In genomic region chr7:103148131-103148993, GRCh38 we compare ENCODE assay signal across 8 cellular contexts. TPM values are rescaled to one million over a fixed set of nuclear protein-coding genes. Genes with fewer than 3 reads are reported as not detected.
DNase-seq lines count a peak whose midpoint lies in the region; ATAC-seq and TF ChIP-seq lines count a peak whose summit lies in the region.

No MANE protein-coding gene starts in this region.

- peaks cover 4 to 16% of the 10 kb centered on the region in 2 experiments; a peak in 2 of 4 replicates for H3K4me1 ChIP-seq in SK-N-SH (ENCODE audit: control insufficient read depth in 1 of 2, insufficient read depth in 2 of 2, low read depth in 1 of 2, low read length in 1 of 2)
- H3K4me1 ChIP-seq in fibroblast of lung (ENCODE audit: control insufficient read depth, extremely low read depth, insufficient read depth, low read length) = no peaks in the 10 kb centered on the region

- intact Hi-C loops in activated CD4-positive, alpha-beta T cell treated with anti-CD3 and anti-CD28 coated beads, Interleukin-2, amount 10 ng/mL, durations not matched to agents 24 days and 14 days (cut with micrococcal nuclease) = loop anchor here (5.0 kb wide), 1 partner anchor 129 kb away; no protein-coding TSS in a partner anchor

- H3K4me3 ChIP-seq in SK-N-SH (ENCODE audit: low read depth in 2 of 2, low read length in 1 of 2) = peak overlapping the region; percentile 72 to 96
- peak overlapping the region; percentile 76 to 95 (median 81) for H3K4me3 ChIP-seq in fibroblast of lung (replicated peaks in 1 of 4; ENCODE audit: control extremely low read depth in 1 of 4, insufficient read depth in 1 of 4, low read depth in 3 of 4, low read length in 4 of 4)
- H3K4me3 ChIP-seq in retinal pigment epithelial cell (ENCODE audit: low read length) = peak overlapping the region; percentile 68

- TF ChIP-seq RAD21 in SK-N-SH (IDR thresholded peaks at IDR 0.05; ENCODE audit: low read length) = no peak

- peak overlapping the region; percentile 96 for H2AFZ ChIP-seq in SK-N-SH (ENCODE audit: low read depth)
- H2AFZ ChIP-seq in fibroblast of lung (ENCODE audit: low read length) = peak overlapping the region; percentile 81

- no peaks in the 10 kb centered on the region for H4K20me1 ChIP-seq in SK-N-SH (ENCODE audit: insufficient read depth)
- H4K20me1 ChIP-seq in fibroblast of lung (ENCODE audit: control insufficient read depth, extremely low read depth, insufficient read depth, low read length) = no peaks in the 10 kb centered on the region

- H3K27ac Mint-ChIP-seq in activated CD4-positive, alpha-beta T cell treated with anti-CD3 and anti-CD28 coated beads, Interleukin-2, amount 10 ng/mL, durations not matched to agents 24 days and 14 days = peak overlapping the region; percentile 99

- CTCF ChIA-PET in SK-N-SH (lab: Yijun Ruan, JAX) = interaction anchor here (0.9 kb wide), 1 partner anchor 52 kb away, joined by 3 read pairs; no protein-coding TSS in a partner anchor

- peaks cover 5% of the 10 kb centered on the region for H3K9me3 Mint-ChIP-seq in activated CD4-positive, alpha-beta T cell treated with anti-CD3 and anti-CD28 coated beads, Interleukin-2, amount 10 ng/mL, durations not matched to agents 24 days and 14 days

- TF ChIP-seq EP300 in SK-N-SH (IDR thresholded peaks at IDR 0.05; ENCODE audit: borderline replicate concordance in 1 of 2, low read depth in 1 of 2, low read length in 1 of 2) = no peak

- peak overlapping the region; percentile 85 for H3K4me2 ChIP-seq in SK-N-SH
- H3K4me2 ChIP-seq in fibroblast of lung (ENCODE audit: extremely low read depth, insufficient read depth, low read length) = peak overlapping the region; percentile 71

- peaks cover 49% of the 10 kb centered on the region for H3K79me2 ChIP-seq in SK-N-SH (ENCODE audit: insufficient read depth)
- H3K79me2 ChIP-seq in fibroblast of lung (ENCODE audit: control insufficient read depth, insufficient read depth, low read length) = peaks cover 3% of the 10 kb centered on the region

- H3K4me1 Mint-ChIP-seq in activated CD4-positive, alpha-beta T cell treated with anti-CD3 and anti-CD28 coated beads, Interleukin-2, amount 10 ng/mL, durations not matched to agents 24 days and 14 days = peaks cover 32% of the 10 kb centered on the region

- POLR2A ChIA-PET in SK-N-SH (lab: Yijun Ruan, JAX) = interaction anchor here (0.8 to 1.3 kb wide), 3 partner anchors 13 to 73 kb away, joined by 3 to 12 read pairs (median 4); partner anchors contain the start of genes ARMC10 and FBXL13

- H3K27ac ChIP-seq in SK-N-SH (ENCODE audit: low read depth in 2 of 2, low read length in 1 of 2) (peak overlapping the region; percentile 91 to 99), fibroblast of lung (ENCODE audit: insufficient read depth, low read length) (peak overlapping the region; percentile 82)

- no peak for TF ChIP-seq CTCF in SK-N-SH (IDR thresholded peaks at IDR 0.05)
- TF ChIP-seq CTCF in fibroblast of lung (conservative IDR thresholded peaks at IDR 0.05 in 1 of 2, IDR thresholded peaks at IDR 0.05 in 1 of 2; ENCODE audit: low read depth in 1 of 2, low read length in 2 of 2) = no peak
- TF ChIP-seq CTCF in retinal pigment epithelial cell (conservative IDR thresholded peaks at IDR 0.05; ENCODE audit: low read depth, low read length) = no peak

- H3K9ac ChIP-seq in SK-N-SH (peak overlapping the region; percentile 81), fibroblast of lung (ENCODE audit: insufficient read depth, low read length) (peak overlapping the region; percentile 88)

- no peaks in the 10 kb centered on the region for H3K27me3 Mint-ChIP-seq in activated CD4-positive, alpha-beta T cell treated with anti-CD3 and anti-CD28 coated beads, Interleukin-2, amount 10 ng/mL, durations not matched to agents 24 days and 14 days

- peak overlapping the region; percentile 98 for H3K4me3 Mint-ChIP-seq in activated CD4-positive, alpha-beta T cell treated with anti-CD3 and anti-CD28 coated beads, Interleukin-2, amount 10 ng/mL, durations not matched to agents 24 days and 14 days

- H3K36me3 ChIP-seq in SK-N-SH (replicated peaks in 1 of 2; ENCODE audit: control insufficient read depth in 1 of 2, insufficient read depth in 2 of 2, low read length in 1 of 2) (no peaks in the 10 kb centered on the region), fibroblast of lung (ENCODE audit: control insufficient read depth, insufficient read depth, low read length) (no peaks in the 10 kb centered on the region)

- no peak for ATAC-seq in HG03159 (IDR thresholded peaks at IDR 0.05; ENCODE audit: unreplicated experiment)
- no peak for ATAC-seq in HG02884 (IDR thresholded peaks at IDR 0.05; ENCODE audit: unreplicated experiment)

- under 1% methylated on average over 13 of the region's 13 CpGs for WGBS in SK-N-SH (ENCODE audit: low lambda C conversion rate)

- H3K36me3 Mint-ChIP-seq in activated CD4-positive, alpha-beta T cell treated with anti-CD3 and anti-CD28 coated beads, Interleukin-2, amount 10 ng/mL, durations not matched to agents 24 days and 14 days (ENCODE audit: low read depth) = peaks cover 9% of the 10 kb centered on the region

- DNase-seq in activated CD4-positive, alpha-beta T cell treated with anti-CD3 and anti-CD28 coated beads, Interleukin-2, amount 10 ng/mL, durations not matched to agents 24 days and 14 days = no peak
- no peak for DNase-seq in activated CD4-positive, alpha-beta T cell treated with anti-CD3 and anti-CD28 coated beads, Interleukin-2, amount 50 U/mL, for 48 hours
- DNase-seq in SK-N-SH (peak; percentile 34), fibroblast of lung (ENCODE audit: low read depth in 2 of 2) (peak; percentile 9 to 30), retinal pigment epithelial cell (ENCODE audit: low read depth) (no peak)
- DNase-seq in stimulated activated CD4-positive, alpha-beta T cell treated with anti-CD3 and anti-CD28 coated beads, Interleukin-2, amount 100 ng/mL, for 48 hours = no peak

- H3K9me3 ChIP-seq in SK-N-SH (no peaks in the 10 kb centered on the region), fibroblast of lung (ENCODE audit: control insufficient read depth, insufficient read depth, low read depth, low read length) (no peaks in the 10 kb centered on the region)

- H3K27me3 ChIP-seq in SK-N-SH (ENCODE audit: insufficient read depth) (no peaks in the 10 kb centered on the region), fibroblast of lung (ENCODE audit: control insufficient read depth, insufficient read depth, low read length) (no peaks in the 10 kb centered on the region)

- H3F3A ChIP-seq in SK-N-SH (replicated peaks; ENCODE audit: insufficient read depth) = peaks cover 21% of the 10 kb centered on the region

- no peaks in the 10 kb centered on the region for H3K9me2 ChIP-seq in SK-N-SH

TF ChIP-seq in SK-N-SH, 30 proteins besides CTCF, POLR2A, EP300 and RAD21:
- peak; percentile 69 for TF ChIP-seq MXI1 (IDR thresholded peaks at IDR 0.05; ENCODE audit: low read depth, low read length)
- no peak for TF ChIP-seq SMC3 (IDR thresholded peaks at IDR 0.05; ENCODE audit: low read depth, low read length)
- no peak for TF ChIP-seq RXRA (IDR thresholded peaks at IDR 0.05; ENCODE audit: borderline replicate concordance, low read depth)
- no peak for TF ChIP-seq FOXM1 (IDR thresholded peaks at IDR 0.05; ENCODE audit: low read depth)
- TF ChIP-seq GATA2 (CRISPR knock-in tag; IDR thresholded peaks at IDR 0.05) = peak; percentile 68; the same call in 1 of the 2 replicates
- TF ChIP-seq SIN3A (IDR thresholded peaks at IDR 0.05; ENCODE audit: borderline replicate concordance, low read depth, low read length) = 0 out of 2 replicates have a peak, but pooled peaks have one; percentile 13
- TF ChIP-seq YY1 (IDR thresholded peaks at IDR 0.05; ENCODE audit: low read depth) = 0 out of 2 replicates have a peak, but pooled peaks have one; percentile 33
- TF ChIP-seq RCOR1 (IDR thresholded peaks at IDR 0.05; ENCODE audit: low read length) = peak; percentile 11; the same call in 1 of the 2 replicates

RNA-seq across cellular contexts. Expression of gene NAPEPLD, which starts 0.5 kb away (rescaled TPM):
- 8.8 and 10.1 TPM in 2 replicates for total RNA-seq in activated CD4-positive, alpha-beta T cell treated with anti-CD3 and anti-CD28 coated beads, Interleukin-2, amount 10 ng/mL, durations not matched to agents 24 days and 14 days
- polyA plus RNA-seq in SK-N-SH (2012; rRNA removed) = 4.6 and 5.4 TPM in 2 replicates
- polyA plus RNA-seq in SK-N-SH (2012; cell fraction: cytosol; rRNA removed) = 4.3 and 4.5 TPM in 2 replicates
- 8.3 and 19.1 TPM in 2 replicates for polyA plus RNA-seq in SK-N-SH (2012; cell fraction: nucleus; rRNA removed)
- total RNA-seq in fibroblast of lung = 8.5 and 9.2 TPM in 2 replicates
- 4.6 and 5.7 TPM in 2 replicates for polyA plus RNA-seq in fibroblast of lung
- 4.0 and 4.7 TPM in 2 replicates for polyA plus RNA-seq in fibroblast of lung (2012)
- 1.0 and 1.5 TPM in 2 replicates for polyA minus RNA-seq in fibroblast of lung (ENCODE audit: low replicate concordance)

Comparison
In these comparisons a context has a peak if more than half of its experiments do, and no peak if none do; other contexts are left out.
1. DNase-seq: peak in SK-N-SH (single experiment) and fibroblast of lung (2 of 2); none in activated CD4-positive, alpha-beta T cell treated with anti-CD3 and anti-CD28 coated beads, Interleukin-2, amount 10 ng/mL, durations not matched to agents 24 days and 14 days (single experiment), activated CD4-positive, alpha-beta T cell treated with anti-CD3 and anti-CD28 coated beads, Interleukin-2, amount 50 U/mL, for 48 hours (0 of 2), retinal pigment epithelial cell (single experiment) and stimulated activated CD4-positive, alpha-beta T cell treated with anti-CD3 and anti-CD28 coated beads, Interleukin-2, amount 100 ng/mL, for 48 hours (0 of 2).
2. Peak in every context shown above with its lines, with median percentiles within 50 percentile points of each other: H3K4me3 ChIP-seq.